ENCODE assay signal across 26 cellular contexts in genomic region chr1:92931691-92932090, GRCh38.
"Had no signal": no experiment of that assay in that cellular context is flagged by ENCODE, and none has a peak within 500 bp of the region (broad histone marks: within the 10 kb centered on the region; RNA-seq: fewer than 3 reads in every experiment).

No MANE protein-coding gene starts in this region.

- H3K4me1 ChIP-seq: Peyer's patch had no signal

- FAIRE-seq: HepG2 had no signal

- H3K27me3 ChIP-seq: MG63, Peyer's patch, SJCRH30 had no signal

- DNase-seq: IMR-90, Karpas-422, KG1, MG63, NCI-H1092, NCI-H1105 treated with DMSO at 0.1 percent for 48 hours, NCI-H1417 treated with DMSO at 0.1 percent for 48 hours, NCI-H146, NCI-H1694 treated with DMSO at 0.1 percent for 48 hours, NCI-H1930, NCI-H2081, NCI-H2107, NCI-H2171, NCI-H226, NCI-H446, NCI-H510A, NCI-H524 treated with DMSO at 0.1 percent for 48 hours, NCI-H69, NCI-H774, PC-9, Peyer's patch, SHP77 treated with DMSO at 0.1 percent for 48 hours, SJCRH30 had no signal

- ATAC-seq: HepG2, Right ventricle myocardium inferior, SK-N-SH treated with all-trans-retinoic acid at 6 μM for 48 hours had no signal

- H3K9me3 ChIP-seq: MG63, Peyer's patch, SJCRH30 had no signal

- H3K27ac ChIP-seq: PC-9, Peyer's patch, SJCRH30 had no signal

- H3K4me3 ChIP-seq: MG63, PC-9, Peyer's patch, SJCRH30 had no signal

- H3K4me2 ChIP-seq: PC-9 had no signal

- H3K36me3 ChIP-seq: MG63, Peyer's patch, SJCRH30 had no signal

- H2AFZ ChIP-seq: PC-9 had no signal
